1 cellular context compared by ENCODE assay signal in the genomic region with DNA sequence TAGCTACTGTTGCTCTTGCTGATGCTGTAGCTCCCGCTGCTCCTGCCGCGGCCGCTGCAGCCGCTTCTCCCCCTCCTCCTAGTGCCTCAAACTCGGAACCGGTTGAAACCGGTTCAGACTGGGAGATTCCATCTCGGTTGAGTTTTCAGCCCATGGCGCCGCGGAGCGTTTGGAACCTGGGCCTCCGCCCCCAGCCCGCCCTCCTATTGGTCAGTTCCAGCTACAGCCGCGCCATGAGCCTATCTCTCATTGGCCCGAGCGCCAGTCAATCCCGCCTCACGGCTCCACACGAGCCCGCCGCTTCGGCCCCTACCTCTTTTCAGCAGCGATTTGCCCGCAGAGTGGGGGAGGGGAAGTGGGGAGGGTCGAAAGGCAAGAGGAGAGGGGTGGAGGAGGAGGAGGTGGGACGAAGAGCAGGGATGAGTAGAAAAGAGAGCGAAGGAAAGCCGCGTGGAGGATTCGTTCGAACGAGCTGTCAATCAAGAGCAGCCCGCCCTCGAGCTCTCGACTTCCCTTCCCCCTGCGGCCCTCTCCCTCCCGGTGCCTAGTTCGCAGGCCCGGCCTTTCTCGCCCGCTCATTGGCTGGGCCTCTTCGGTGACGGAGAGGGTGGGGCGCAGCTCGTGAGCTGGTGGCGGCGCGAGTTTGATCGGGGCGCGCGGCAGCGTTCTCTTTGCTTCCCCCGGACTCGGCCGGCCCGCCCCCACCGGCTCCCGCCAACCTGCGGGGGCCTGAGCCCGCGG.
TF ChIP-seq lines count a peak whose summit lies in the region.

A gene with protein sequence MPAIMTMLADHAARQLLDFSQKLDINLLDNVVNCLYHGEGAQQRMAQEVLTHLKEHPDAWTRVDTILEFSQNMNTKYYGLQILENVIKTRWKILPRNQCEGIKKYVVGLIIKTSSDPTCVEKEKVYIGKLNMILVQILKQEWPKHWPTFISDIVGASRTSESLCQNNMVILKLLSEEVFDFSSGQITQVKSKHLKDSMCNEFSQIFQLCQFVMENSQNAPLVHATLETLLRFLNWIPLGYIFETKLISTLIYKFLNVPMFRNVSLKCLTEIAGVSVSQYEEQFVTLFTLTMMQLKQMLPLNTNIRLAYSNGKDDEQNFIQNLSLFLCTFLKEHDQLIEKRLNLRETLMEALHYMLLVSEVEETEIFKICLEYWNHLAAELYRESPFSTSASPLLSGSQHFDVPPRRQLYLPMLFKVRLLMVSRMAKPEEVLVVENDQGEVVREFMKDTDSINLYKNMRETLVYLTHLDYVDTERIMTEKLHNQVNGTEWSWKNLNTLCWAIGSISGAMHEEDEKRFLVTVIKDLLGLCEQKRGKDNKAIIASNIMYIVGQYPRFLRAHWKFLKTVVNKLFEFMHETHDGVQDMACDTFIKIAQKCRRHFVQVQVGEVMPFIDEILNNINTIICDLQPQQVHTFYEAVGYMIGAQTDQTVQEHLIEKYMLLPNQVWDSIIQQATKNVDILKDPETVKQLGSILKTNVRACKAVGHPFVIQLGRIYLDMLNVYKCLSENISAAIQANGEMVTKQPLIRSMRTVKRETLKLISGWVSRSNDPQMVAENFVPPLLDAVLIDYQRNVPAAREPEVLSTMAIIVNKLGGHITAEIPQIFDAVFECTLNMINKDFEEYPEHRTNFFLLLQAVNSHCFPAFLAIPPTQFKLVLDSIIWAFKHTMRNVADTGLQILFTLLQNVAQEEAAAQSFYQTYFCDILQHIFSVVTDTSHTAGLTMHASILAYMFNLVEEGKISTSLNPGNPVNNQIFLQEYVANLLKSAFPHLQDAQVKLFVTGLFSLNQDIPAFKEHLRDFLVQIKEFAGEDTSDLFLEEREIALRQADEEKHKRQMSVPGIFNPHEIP (N-terminal part only) (minus strand): TSS at position 178 of the 741 bp plus-strand sequence. CDS start 4,459 bp downstream, outside the sequence.

TF ChIP-seq in K562, 482 proteins besides CTCF, POLR2A, EP300 and RAD21 (continued from another document and continues in another):
- TF ChIP-seq, protein P1, sequence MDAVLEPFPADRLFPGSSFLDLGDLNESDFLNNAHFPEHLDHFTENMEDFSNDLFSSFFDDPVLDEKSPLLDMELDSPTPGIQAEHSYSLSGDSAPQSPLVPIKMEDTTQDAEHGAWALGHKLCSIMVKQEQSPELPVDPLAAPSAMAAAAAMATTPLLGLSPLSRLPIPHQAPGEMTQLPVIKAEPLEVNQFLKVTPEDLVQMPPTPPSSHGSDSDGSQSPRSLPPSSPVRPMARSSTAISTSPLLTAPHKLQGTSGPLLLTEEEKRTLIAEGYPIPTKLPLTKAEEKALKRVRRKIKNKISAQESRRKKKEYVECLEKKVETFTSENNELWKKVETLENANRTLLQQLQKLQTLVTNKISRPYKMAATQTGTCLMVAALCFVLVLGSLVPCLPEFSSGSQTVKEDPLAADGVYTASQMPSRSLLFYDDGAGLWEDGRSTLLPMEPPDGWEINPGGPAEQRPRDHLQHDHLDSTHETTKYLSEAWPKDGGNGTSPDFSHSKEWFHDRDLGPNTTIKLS (IDR thresholded peaks at IDR 0.05; ENCODE audit: borderline replicate concordance, low read depth), result peak; percentile 66; the same call in 1 of the 2 replicates
- TF ChIP-seq CHCHD3 (CRISPR knock-in tag; IDR thresholded peaks at IDR 0.05), result 0 out of 2 replicates have a peak, but pooled peaks have one; percentile 23
- TF ChIP-seq, protein P2, sequence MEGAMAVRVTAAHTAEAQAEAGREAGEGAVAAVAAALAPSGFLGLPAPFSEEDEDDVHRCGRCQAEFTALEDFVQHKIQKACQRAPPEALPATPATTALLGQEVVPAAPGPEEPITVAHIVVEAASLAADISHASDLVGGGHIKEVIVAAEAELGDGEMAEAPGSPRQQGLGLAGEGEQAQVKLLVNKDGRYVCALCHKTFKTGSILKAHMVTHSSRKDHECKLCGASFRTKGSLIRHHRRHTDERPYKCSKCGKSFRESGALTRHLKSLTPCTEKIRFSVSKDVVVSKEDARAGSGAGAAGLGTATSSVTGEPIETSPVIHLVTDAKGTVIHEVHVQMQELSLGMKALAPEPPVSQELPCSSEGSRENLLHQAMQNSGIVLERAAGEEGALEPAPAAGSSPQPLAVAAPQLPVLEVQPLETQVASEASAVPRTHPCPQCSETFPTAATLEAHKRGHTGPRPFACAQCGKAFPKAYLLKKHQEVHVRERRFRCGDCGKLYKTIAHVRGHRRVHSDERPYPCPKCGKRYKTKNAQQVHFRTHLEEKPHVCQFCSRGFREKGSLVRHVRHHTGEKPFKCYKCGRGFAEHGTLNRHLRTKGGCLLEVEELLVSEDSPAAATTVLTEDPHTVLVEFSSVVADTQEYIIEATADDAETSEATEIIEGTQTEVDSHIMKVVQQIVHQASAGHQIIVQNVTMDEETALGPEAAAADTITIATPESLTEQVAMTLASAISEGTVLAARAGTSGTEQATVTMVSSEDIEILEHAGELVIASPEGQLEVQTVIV (CRISPR knock-in tag; IDR thresholded peaks at IDR 0.05; ENCODE audit: borderline replicate concordance), result no peak
- no peak for TF ChIP-seq ZNF175 (CRISPR knock-in tag; IDR thresholded peaks at IDR 0.05; ENCODE audit: low read depth)
- peak; percentile 43; the same call in 1 of the 2 replicates for TF ChIP-seq PHF8 (IDR thresholded peaks at IDR 0.05; ENCODE audit: borderline replicate concordance, low read length)
- TF ChIP-seq MEF2A (IDR thresholded peaks at IDR 0.05; ENCODE audit: control insufficient read depth, low read depth, low read length), result no peak
- TF ChIP-seq, protein P3, sequence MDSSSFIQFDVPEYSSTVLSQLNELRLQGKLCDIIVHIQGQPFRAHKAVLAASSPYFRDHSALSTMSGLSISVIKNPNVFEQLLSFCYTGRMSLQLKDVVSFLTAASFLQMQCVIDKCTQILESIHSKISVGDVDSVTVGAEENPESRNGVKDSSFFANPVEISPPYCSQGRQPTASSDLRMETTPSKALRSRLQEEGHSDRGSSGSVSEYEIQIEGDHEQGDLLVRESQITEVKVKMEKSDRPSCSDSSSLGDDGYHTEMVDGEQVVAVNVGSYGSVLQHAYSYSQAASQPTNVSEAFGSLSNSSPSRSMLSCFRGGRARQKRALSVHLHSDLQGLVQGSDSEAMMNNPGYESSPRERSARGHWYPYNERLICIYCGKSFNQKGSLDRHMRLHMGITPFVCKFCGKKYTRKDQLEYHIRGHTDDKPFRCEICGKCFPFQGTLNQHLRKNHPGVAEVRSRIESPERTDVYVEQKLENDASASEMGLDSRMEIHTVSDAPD (CRISPR knock-in tag; IDR thresholded peaks at IDR 0.05), result no peak
- TF ChIP-seq ZFP30 (CRISPR knock-in tag; IDR thresholded peaks at IDR 0.05; ENCODE audit: borderline replicate concordance), result no peak
- no peak for TF ChIP-seq SLC30A9 (CRISPR knock-in tag; IDR thresholded peaks at IDR 0.05)
- TF ChIP-seq FOXK1 (CRISPR knock-in tag; IDR thresholded peaks at IDR 0.05; ENCODE audit: borderline replicate concordance), result no peak
- TF ChIP-seq ARNT (IDR thresholded peaks at IDR 0.05), result peak in 1 of 2 experiments; percentile 19; a peak in 1 of 4 replicates
- TF ChIP-seq HDGF (IDR thresholded peaks at IDR 0.05), result no peak
- no peak for TF ChIP-seq ELF2 (CRISPR knock-in tag; IDR thresholded peaks at IDR 0.05)
- TF ChIP-seq, protein P4, sequence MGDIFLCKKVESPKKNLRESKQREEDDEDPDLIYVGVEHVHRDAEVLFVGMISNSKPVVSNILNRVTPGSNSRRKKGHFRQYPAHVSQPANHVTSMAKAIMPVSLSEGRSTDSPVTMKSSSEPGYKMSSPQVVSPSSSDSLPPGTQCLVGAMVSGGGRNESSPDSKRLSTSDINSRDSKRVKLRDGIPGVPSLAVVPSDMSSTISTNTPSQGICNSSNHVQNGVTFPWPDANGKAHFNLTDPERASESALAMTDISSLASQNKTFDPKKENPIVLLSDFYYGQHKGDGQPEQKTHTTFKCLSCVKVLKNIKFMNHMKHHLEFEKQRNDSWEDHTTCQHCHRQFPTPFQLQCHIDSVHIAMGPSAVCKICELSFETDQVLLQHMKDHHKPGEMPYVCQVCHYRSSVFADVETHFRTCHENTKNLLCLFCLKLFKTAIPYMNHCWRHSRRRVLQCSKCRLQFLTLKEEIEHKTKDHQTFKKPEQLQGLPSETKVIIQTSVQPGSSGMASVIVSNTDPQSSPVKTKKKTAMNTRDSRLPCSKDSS (IDR thresholded peaks at IDR 0.05; ENCODE audit: low read depth, partially characterized antibody), result no peak
- TF ChIP-seq ZNF583 (CRISPR knock-in tag; IDR thresholded peaks at IDR 0.05), result no peak
- TF ChIP-seq BRCA1 (IDR thresholded peaks at IDR 0.05), result no peak
- TF ChIP-seq BRCA1 (CRISPR knock-in tag; IDR thresholded peaks at IDR 0.05), result no peak
- no peak for TF ChIP-seq CREBBP (IDR thresholded peaks at IDR 0.05; ENCODE audit: low read depth, low read length)
- no peak for TF ChIP-seq XRCC3 (IDR thresholded peaks at IDR 0.05)
- TF ChIP-seq TSC22D4 (tag; IDR thresholded peaks at IDR 0.05), result no peak
- TF ChIP-seq TOE1 (IDR thresholded peaks at IDR 0.05; ENCODE audit: borderline replicate concordance), result 0 out of 2 replicates have a peak, but pooled peaks have one; percentile 39
- TF ChIP-seq TOE1 (CRISPR knock-in tag; IDR thresholded peaks at IDR 0.05; ENCODE audit: borderline replicate concordance, low read depth), result no peak
- no peak for TF ChIP-seq MAFF (IDR thresholded peaks at IDR 0.05; ENCODE audit: low read length)
- TF ChIP-seq, protein P5, sequence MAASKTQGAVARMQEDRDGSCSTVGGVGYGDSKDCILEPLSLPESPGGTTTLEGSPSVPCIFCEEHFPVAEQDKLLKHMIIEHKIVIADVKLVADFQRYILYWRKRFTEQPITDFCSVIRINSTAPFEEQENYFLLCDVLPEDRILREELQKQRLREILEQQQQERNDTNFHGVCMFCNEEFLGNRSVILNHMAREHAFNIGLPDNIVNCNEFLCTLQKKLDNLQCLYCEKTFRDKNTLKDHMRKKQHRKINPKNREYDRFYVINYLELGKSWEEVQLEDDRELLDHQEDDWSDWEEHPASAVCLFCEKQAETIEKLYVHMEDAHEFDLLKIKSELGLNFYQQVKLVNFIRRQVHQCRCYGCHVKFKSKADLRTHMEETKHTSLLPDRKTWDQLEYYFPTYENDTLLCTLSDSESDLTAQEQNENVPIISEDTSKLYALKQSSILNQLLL (CRISPR knock-in tag; IDR thresholded peaks at IDR 0.05; ENCODE audit: borderline replicate concordance), result no peak
- TF ChIP-seq, protein P6, sequence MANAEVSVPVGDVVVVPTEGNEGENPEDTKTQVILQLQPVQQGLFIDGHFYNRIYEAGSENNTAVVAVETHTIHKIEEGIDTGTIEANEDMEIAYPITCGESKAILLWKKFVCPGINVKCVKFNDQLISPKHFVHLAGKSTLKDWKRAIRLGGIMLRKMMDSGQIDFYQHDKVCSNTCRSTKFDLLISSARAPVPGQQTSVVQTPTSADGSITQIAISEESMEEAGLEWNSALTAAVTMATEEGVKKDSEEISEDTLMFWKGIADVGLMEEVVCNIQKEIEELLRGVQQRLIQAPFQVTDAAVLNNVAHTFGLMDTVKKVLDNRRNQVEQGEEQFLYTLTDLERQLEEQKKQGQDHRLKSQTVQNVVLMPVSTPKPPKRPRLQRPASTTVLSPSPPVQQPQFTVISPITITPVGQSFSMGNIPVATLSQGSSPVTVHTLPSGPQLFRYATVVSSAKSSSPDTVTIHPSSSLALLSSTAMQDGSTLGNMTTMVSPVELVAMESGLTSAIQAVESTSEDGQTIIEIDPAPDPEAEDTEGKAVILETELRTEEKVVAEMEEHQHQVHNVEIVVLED (CRISPR knock-in tag; IDR thresholded peaks at IDR 0.05), result 0 out of 2 replicates have a peak, but pooled peaks have one; percentile 36
- TF ChIP-seq, protein P7, sequence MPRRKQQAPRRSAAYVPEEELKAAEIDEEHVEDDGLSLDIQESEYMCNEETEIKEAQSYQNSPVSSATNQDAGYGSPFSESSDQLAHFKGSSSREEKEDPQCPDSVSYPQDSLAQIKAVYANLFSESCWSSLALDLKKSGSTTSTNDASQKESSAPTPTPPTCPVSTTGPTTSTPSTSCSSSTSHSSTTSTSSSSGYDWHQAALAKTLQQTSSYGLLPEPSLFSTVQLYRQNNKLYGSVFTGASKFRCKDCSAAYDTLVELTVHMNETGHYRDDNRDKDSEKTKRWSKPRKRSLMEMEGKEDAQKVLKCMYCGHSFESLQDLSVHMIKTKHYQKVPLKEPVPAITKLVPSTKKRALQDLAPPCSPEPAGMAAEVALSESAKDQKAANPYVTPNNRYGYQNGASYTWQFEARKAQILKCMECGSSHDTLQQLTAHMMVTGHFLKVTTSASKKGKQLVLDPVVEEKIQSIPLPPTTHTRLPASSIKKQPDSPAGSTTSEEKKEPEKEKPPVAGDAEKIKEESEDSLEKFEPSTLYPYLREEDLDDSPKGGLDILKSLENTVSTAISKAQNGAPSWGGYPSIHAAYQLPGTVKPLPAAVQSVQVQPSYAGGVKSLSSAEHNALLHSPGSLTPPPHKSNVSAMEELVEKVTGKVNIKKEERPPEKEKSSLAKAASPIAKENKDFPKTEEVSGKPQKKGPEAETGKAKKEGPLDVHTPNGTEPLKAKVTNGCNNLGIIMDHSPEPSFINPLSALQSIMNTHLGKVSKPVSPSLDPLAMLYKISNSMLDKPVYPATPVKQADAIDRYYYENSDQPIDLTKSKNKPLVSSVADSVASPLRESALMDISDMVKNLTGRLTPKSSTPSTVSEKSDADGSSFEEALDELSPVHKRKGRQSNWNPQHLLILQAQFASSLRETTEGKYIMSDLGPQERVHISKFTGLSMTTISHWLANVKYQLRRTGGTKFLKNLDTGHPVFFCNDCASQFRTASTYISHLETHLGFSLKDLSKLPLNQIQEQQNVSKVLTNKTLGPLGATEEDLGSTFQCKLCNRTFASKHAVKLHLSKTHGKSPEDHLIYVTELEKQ (CRISPR knock-in tag; IDR thresholded peaks at IDR 0.05), result no peak
- TF ChIP-seq TCFL5 (CRISPR knock-in tag; conservative IDR thresholded peaks at IDR 0.05), result no peak
- TF ChIP-seq RHOXF2B (CRISPR knock-in tag; conservative IDR thresholded peaks at IDR 0.05), result no peak
- peak; percentile 96 for TF ChIP-seq MBD2 (IDR thresholded peaks at IDR 0.05; ENCODE audit: borderline replicate concordance, low read depth)
- peak; percentile 57 for TF ChIP-seq ZFP36 (IDR thresholded peaks at IDR 0.05; ENCODE audit: low read depth, low read length, partially characterized antibody)
- peak; percentile 91; the same call in 1 of the 2 replicates for TF ChIP-seq OTX1 (CRISPR knock-in tag; IDR thresholded peaks at IDR 0.05)
- TF ChIP-seq, protein P8, sequence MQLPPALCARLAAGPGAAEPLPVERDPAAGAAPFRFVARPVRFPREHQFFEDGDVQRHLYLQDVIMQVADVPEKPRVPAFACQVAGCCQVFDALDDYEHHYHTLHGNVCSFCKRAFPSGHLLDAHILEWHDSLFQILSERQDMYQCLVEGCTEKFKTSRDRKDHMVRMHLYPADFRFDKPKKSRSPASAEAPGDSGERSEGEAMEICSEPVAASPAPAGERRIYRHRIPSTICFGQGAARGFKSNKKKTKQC (CRISPR knock-in tag; IDR thresholded peaks at IDR 0.05), result 0 out of 2 replicates have a peak, but pooled peaks have one; percentile 47
- peak; percentile 36 for TF ChIP-seq SMAD1 (IDR thresholded peaks at IDR 0.05; ENCODE audit: low read depth, low read length, partially characterized antibody)
- 0 out of 2 replicates have a peak, but pooled peaks have one; percentile 64 for TF ChIP-seq CTBP1 (IDR thresholded peaks at IDR 0.05; ENCODE audit: borderline replicate concordance)
- no peak for TF ChIP-seq ZNF79 (CRISPR knock-in tag; IDR thresholded peaks at IDR 0.05; ENCODE audit: low read depth)
- no peak for TF ChIP-seq SRSF7 (optimal IDR thresholded peaks at IDR 0.05; ENCODE audit: low read depth, low read length)
- TF ChIP-seq ZNF778 (CRISPR knock-in tag; IDR thresholded peaks at IDR 0.05), result no peak
- peak; percentile 69; the same call in 1 of the 2 replicates for TF ChIP-seq NBN (IDR thresholded peaks at IDR 0.05; ENCODE audit: low read depth)
